In genomic region chr3:151327571-151328198, GRCh38 we compare ENCODE assay signal across 8 cellular contexts. TPM values are rescaled to one million over a fixed set of nuclear protein-coding genes. Genes with fewer than 3 reads are reported as not detected.
DNase-seq lines count a peak whose midpoint lies in the region; ATAC-seq and TF ChIP-seq lines count a peak whose summit lies in the region.

No MANE protein-coding gene starts in this region.

- no peaks in the 10 kb centered on the region for H3K79me2 ChIP-seq in Loucy (ENCODE audit: insufficient read depth, low read length)

- intact Hi-C loops in Caco-2 (cut with micrococcal nuclease; ENCODE audit: unreplicated experiment) = loop anchor here (1.0 to 2.0 kb wide), 3 partner anchors 37 to 159 kb away; no protein-coding TSS in a partner anchor
- intact Hi-C loops in ovary (cut with DNase I) = no loop called here

- H3K36me3 Mint-ChIP-seq in Caco-2 (ENCODE audit: insufficient read depth, unreplicated experiment) = peaks cover 7% of the 10 kb centered on the region
- no peaks in the 10 kb centered on the region for H3K36me3 Mint-ChIP-seq in activated CD8-positive, alpha-beta memory T cell treated with anti-CD3 and anti-CD28 coated beads, Interleukin-2, amount 10 ng/mL, durations not matched to agents 7 days and 5 days

- CTCF ChIA-PET in Caco-2 (lab: Charles Lee) = interaction anchor here (0.6 to 0.7 kb wide), 2 partner anchors 12 to 876 kb away, joined by 3 to 4 read pairs; no protein-coding TSS in a partner anchor
- CTCF ChIA-PET in activated CD8-positive, alpha-beta memory T cell treated with anti-CD3 and anti-CD28 coated beads, Interleukin-2, amount 10 ng/mL, durations not matched to agents 7 days and 5 days (lab: Charles Lee) = interaction anchor here (0.7 to 3.4 kb wide), 19 partner anchors 9 to 300 kb away, joined by 3 to 15 read pairs (median 5); partner anchors contain the start of gene GPR87

- no peak for TF ChIP-seq EP300 in ovary (IDR thresholded peaks at IDR 0.05)

- TF ChIP-seq CTCF in Caco-2 (IDR thresholded peaks at IDR 0.05; ENCODE audit: insufficient read depth in 1 of 2, low read depth in 1 of 2, low read length in 1 of 2, severe bottlenecking in 1 of 2, unreplicated experiment in 1 of 2) = peak; percentile 52 to 59
- TF ChIP-seq CTCF in Loucy (conservative IDR thresholded peaks at IDR 0.05; ENCODE audit: low read length) = peak; percentile 75
- peak; percentile 53 for TF ChIP-seq CTCF in astrocyte of the spinal cord (IDR thresholded peaks at IDR 0.05; ENCODE audit: low read depth, low read length)
- TF ChIP-seq CTCF in liver (IDR thresholded peaks at IDR 0.05; ENCODE audit: low read depth, low read length, missing input control) = peak; percentile 49
- no peak for TF ChIP-seq CTCF in ovary (IDR thresholded peaks at IDR 0.05)

- H3K9me2 ChIP-seq in Loucy (replicated peaks; ENCODE audit: low read depth, low read length) = no peaks in the 10 kb centered on the region

- H3K27ac ChIP-seq in liver (ENCODE audit: low read depth in 1 of 2, low read length in 2 of 2) (peak overlapping the region in 1 of 2 donors; percentile 13), ovary (no peak overlapping the region)

- H3K9ac ChIP-seq in Loucy (ENCODE audit: low read depth, low read length, poor library complexity, severe bottlenecking) (no peak overlapping the region), liver (ENCODE audit: low read depth in 1 of 2, low read length in 2 of 2) (no peak overlapping the region)

- in situ Hi-C loops in astrocyte of the spinal cord (cut with HindIII; ENCODE audit: low sequenced_read_pairs) = no loop called here

- H3K9me3 ChIP-seq in Caco-2 = no peaks in the 10 kb centered on the region
- H3K9me3 ChIP-seq in Loucy (ENCODE audit: insufficient read depth, low read depth, low read length) = no peaks in the 10 kb centered on the region
- no peaks in the 10 kb centered on the region for H3K9me3 ChIP-seq in liver (ENCODE audit: control insufficient read depth in 4 of 4, low read length in 3 of 4)
- H3K9me3 ChIP-seq in ovary = no peaks in the 10 kb centered on the region

- H3K4me1 ChIP-seq in Caco-2 = no peaks in the 10 kb centered on the region
- H3K4me1 ChIP-seq in Loucy (ENCODE audit: insufficient read depth, low read length, poor library complexity, severe bottlenecking) = peaks cover 6% of the 10 kb centered on the region
- no peaks in the 10 kb centered on the region for H3K4me1 ChIP-seq in liver (ENCODE audit: control insufficient read depth in 4 of 4, insufficient read depth in 4 of 4, low read length in 3 of 4)
- H3K4me1 ChIP-seq in ovary (ENCODE audit: insufficient read depth) = no peaks in the 10 kb centered on the region

- H3K4me2 ChIP-seq in Loucy (ENCODE audit: low read depth, low read length, poor library complexity, severe bottlenecking) = no peak overlapping the region

- no peak overlapping the region for H3K4me3 Mint-ChIP-seq in Caco-2 (ENCODE audit: unreplicated experiment)
- no peak overlapping the region for H3K4me3 Mint-ChIP-seq in activated CD8-positive, alpha-beta memory T cell treated with anti-CD3 and anti-CD28 coated beads, Interleukin-2, amount 10 ng/mL, durations not matched to agents 7 days and 5 days

- H4K20me1 ChIP-seq in Loucy (ENCODE audit: insufficient read depth, low read length, poor library complexity, severe bottlenecking) = peaks cover 4% of the 10 kb centered on the region

- H3K27me3 ChIP-seq in Caco-2 (replicated peaks; ENCODE audit: control insufficient read depth, insufficient read depth, low read length) = no peaks in the 10 kb centered on the region
- H3K27me3 ChIP-seq in Loucy (ENCODE audit: insufficient read depth, low read length, poor library complexity, severe bottlenecking) = no peaks in the 10 kb centered on the region
- H3K27me3 ChIP-seq in liver (ENCODE audit: control insufficient read depth in 4 of 4, insufficient read depth in 4 of 4, low read length in 3 of 4) = no peaks in the 10 kb centered on the region
- H3K27me3 ChIP-seq in ovary = no peaks in the 10 kb centered on the region

- TF ChIP-seq POLR2A in ovary (IDR thresholded peaks at IDR 0.05) = no peak

- ATAC-seq in activated CD8-positive, alpha-beta memory T cell treated with anti-CD3 and anti-CD28 coated beads, Interleukin-2, amount 10 ng/mL, durations not matched to agents 7 days and 5 days = no peak
- ATAC-seq in HG03280 (IDR thresholded peaks at IDR 0.05; ENCODE audit: unreplicated experiment) = no peak

- no peak for DNase-seq in Caco-2
- DNase-seq in astrocyte of the spinal cord (ENCODE audit: low read depth, low spot score) = peak; percentile 47
- DNase-seq in activated CD8-positive, alpha-beta memory T cell treated with anti-CD3 and anti-CD28 coated beads, Interleukin-2, amount 10 ng/mL, durations not matched to agents 7 days and 5 days = no peak
- DNase-seq in ovary = no peak
- no peak for DNase-seq in GF-D8 (lab: John Stamatoyannopoulos, UW)

- no TSS peak for BruUV-seq in Caco-2 (replicated peaks; lab: Mats Ljungman, UMichigan)

- H3K27me3 Mint-ChIP-seq in Caco-2 (ENCODE audit: insufficient read depth, unreplicated experiment) = no peaks in the 10 kb centered on the region
- H3K27me3 Mint-ChIP-seq in activated CD8-positive, alpha-beta memory T cell treated with anti-CD3 and anti-CD28 coated beads, Interleukin-2, amount 10 ng/mL, durations not matched to agents 7 days and 5 days = peaks cover 2% of the 10 kb centered on the region

- H3K36me3 ChIP-seq in Caco-2 (ENCODE audit: control insufficient read depth, insufficient read depth, low read length) = no peaks in the 10 kb centered on the region
- H3K36me3 ChIP-seq in Loucy (ENCODE audit: insufficient read depth, low read length) = no peaks in the 10 kb centered on the region; the same call in 1 of the 2 replicates
- no peaks in the 10 kb centered on the region for H3K36me3 ChIP-seq in liver (ENCODE audit: control insufficient read depth in 4 of 4, insufficient read depth in 3 of 4, low read depth in 1 of 4, low read length in 3 of 4)
- H3K36me3 ChIP-seq in ovary = no peaks in the 10 kb centered on the region

- H3K9me3 Mint-ChIP-seq in Caco-2 (ENCODE audit: unreplicated experiment) = no peaks in the 10 kb centered on the region
- no peaks in the 10 kb centered on the region for H3K9me3 Mint-ChIP-seq in activated CD8-positive, alpha-beta memory T cell treated with anti-CD3 and anti-CD28 coated beads, Interleukin-2, amount 10 ng/mL, durations not matched to agents 7 days and 5 days (ENCODE audit: low read depth)

- no peaks in the 10 kb centered on the region for H3F3A ChIP-seq in Loucy (ENCODE audit: low read depth)

- POLR2A ChIA-PET in Caco-2 (lab: Charles Lee) = no interaction called here

- TF ChIP-seq RAD21 in liver (IDR thresholded peaks at IDR 0.05) = peak; percentile 49 to 52

- H3K4me1 Mint-ChIP-seq in Caco-2 (ENCODE audit: low read depth, unreplicated experiment) = no peaks in the 10 kb centered on the region
- peaks cover 12% of the 10 kb centered on the region for H3K4me1 Mint-ChIP-seq in activated CD8-positive, alpha-beta memory T cell treated with anti-CD3 and anti-CD28 coated beads, Interleukin-2, amount 10 ng/mL, durations not matched to agents 7 days and 5 days

- H3K27ac Mint-ChIP-seq in Caco-2 (ENCODE audit: unreplicated experiment) = no peak overlapping the region
- no peak overlapping the region for H3K27ac Mint-ChIP-seq in activated CD8-positive, alpha-beta memory T cell treated with anti-CD3 and anti-CD28 coated beads, Interleukin-2, amount 10 ng/mL, durations not matched to agents 7 days and 5 days

- H3K4me3 ChIP-seq in Caco-2 (ENCODE audit: low read depth, low read length) (no peak overlapping the region), Loucy (ENCODE audit: low read length, poor library complexity, severe bottlenecking) (no peak overlapping the region), astrocyte of the spinal cord (ENCODE audit: low read depth, low read length) (no peak overlapping the region), liver (ENCODE audit: low read depth in 1 of 3, low read length in 3 of 3) (peak overlapping the region in 1 of 3 donors; percentile 4), ovary (no peak overlapping the region)

- WGBS in liver = 9% methylated on average over 3 of the region's 3 CpGs
- 8 to 17% (median 12%) methylated on average over 3 of the region's 3 CpGs for WGBS in ovary, 3 donors

- H2AFZ ChIP-seq in Loucy (ENCODE audit: low read length) = no peak overlapping the region

TF ChIP-seq in liver, 16 proteins besides CTCF, POLR2A, EP300 and RAD21 (continues in another document):
- TF ChIP-seq GABPA (IDR thresholded peaks at IDR 0.05 in 1 of 2, conservative IDR thresholded peaks at IDR 0.05 in 1 of 2) (no peak), ATF3 (IDR thresholded peaks at IDR 0.05) (no peak), NR2F2 (IDR thresholded peaks at IDR 0.05) (no peak), JUND (IDR thresholded peaks at IDR 0.05) (no peak), TAF1 (conservative IDR thresholded peaks at IDR 0.05) (no peak), FOXA2 (IDR thresholded peaks at IDR 0.05) (no peak), HNF4G (IDR thresholded peaks at IDR 0.05) (no peak)

RNA-seq across cellular contexts. Expression of gene P2RY13, which starts 1.7 kb away (rescaled TPM):
- total RNA-seq in Caco-2 (2022) (not detected in 2 replicates), liver (1 to 10 TPM; 3.8 to 6.1 TPM), ovary (1 to 10 TPM in 1 of 7 donors, under 1 TPM in 6; 0.27 to 1.6 (median 0.56) TPM)
- polyA plus RNA-seq in liver (1 to 10 TPM; 1.3 to 2.6 TPM), ovary (1 to 10 TPM in 1 of 2 donors, under 1 TPM in 1; 0.31 to 5.8 TPM)
- total RNA-seq in activated CD8-positive, alpha-beta memory T cell treated with anti-CD3 and anti-CD28 coated beads, Interleukin-2, amount 10 ng/mL, durations not matched to agents 7 days and 5 days = not detected

RNA-seq across cellular contexts. Expression of gene GPR87, which starts 11.1 kb away (rescaled TPM):
- total RNA-seq in Caco-2 (2022) (0.18 and 0.28 TPM in 2 replicates), liver (not detected), ovary (under 1 TPM in 1 of 7 donors, not detected in 6; 0.23 TPM)
- polyA plus RNA-seq in liver (not detected), ovary (not detected)
- total RNA-seq in activated CD8-positive, alpha-beta memory T cell treated with anti-CD3 and anti-CD28 coated beads, Interleukin-2, amount 10 ng/mL, durations not matched to agents 7 days and 5 days = under 1 TPM; 0.40 to 0.53 TPM

RNA-seq across cellular contexts. Expression of gene P2RY14, which starts 49.3 kb away (rescaled TPM):
- total RNA-seq in Caco-2 (2022) = not detected in 2 replicates
- under 1 TPM; 0.33 to 0.37 TPM for total RNA-seq in liver
- polyA plus RNA-seq in liver = under 1 TPM; 0.10 to 0.11 TPM
- 1 to 10 TPM; 2.2 to 4.7 TPM for total RNA-seq in activated CD8-positive, alpha-beta memory T cell treated with anti-CD3 and anti-CD28 coated beads, Interleukin-2, amount 10 ng/mL, durations not matched to agents 7 days and 5 days
- 1 to 10 TPM in 2 of 7 donors, under 1 TPM in 4, not detected in 1; 0.28 to 1.2 (median 0.70) TPM for total RNA-seq in ovary
- 1 to 10 TPM in 1 of 2 donors, under 1 TPM in 1; 0.54 to 2.8 TPM for polyA plus RNA-seq in ovary

RNA-seq across cellular contexts. Expression of gene P2RY12, which starts 56.9 kb away (rescaled TPM):
- total RNA-seq in Caco-2 (2022) (not detected in 2 replicates), liver (1 to 10 TPM; 1.3 to 2.8 TPM), ovary (1 to 10 TPM in 3 of 7 donors, under 1 TPM in 4; 0.22 to 1.7 (median 0.69) TPM)
- polyA plus RNA-seq in liver (1 to 10 TPM in 1 of 2 donors, under 1 TPM in 1; 0.43 to 2.0 TPM), ovary (1 to 10 TPM in 1 of 2 donors, under 1 TPM in 1; 0.19 to 1.3 TPM)
- total RNA-seq in activated CD8-positive, alpha-beta memory T cell treated with anti-CD3 and anti-CD28 coated beads, Interleukin-2, amount 10 ng/mL, durations not matched to agents 7 days and 5 days = not detected

Comparison
In these comparisons a context has a peak if more than half of its experiments do, and no peak if none do; other contexts are left out.
1. CTCF ChIP-seq: peak in Caco-2 (2 of 2), Loucy (single experiment), astrocyte of the spinal cord (single experiment) and liver (single experiment); none in ovary (0 of 3).